ENCODE assay signal across 18 cellular contexts in the genomic region with DNA sequence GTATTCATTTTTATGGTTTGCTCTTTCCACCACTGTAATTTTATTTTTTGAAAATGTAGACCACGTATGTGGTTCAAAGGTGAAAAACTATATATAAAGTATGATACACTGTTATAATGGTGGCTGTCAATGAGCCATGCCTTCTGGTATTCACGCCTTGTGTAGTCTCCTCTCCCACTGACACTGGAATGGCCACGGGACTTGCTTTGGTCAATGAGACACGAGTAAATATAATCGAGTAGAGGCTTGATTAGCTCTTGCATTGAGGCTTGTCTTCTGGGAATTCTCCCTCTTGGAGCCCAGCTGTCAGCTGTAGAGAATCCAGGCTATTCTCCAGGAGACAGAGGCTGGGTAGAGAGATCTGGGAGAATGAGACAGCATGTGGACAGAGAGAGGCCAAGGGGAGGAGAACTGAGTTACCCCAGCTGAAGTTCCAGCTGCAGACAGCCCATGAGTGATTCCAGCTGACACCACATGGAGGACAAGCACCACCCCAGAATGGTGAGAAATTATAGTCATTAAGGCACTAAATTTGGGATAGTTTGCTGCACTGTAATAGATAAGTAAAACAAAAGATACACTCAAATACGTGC. TPM values are rescaled to one million over a fixed set of nuclear protein-coding genes. Genes with fewer than 3 reads are reported as not detected.
A peak's percentile ranks its signal among the peaks of the same experiment; 100 is the strongest.
DNase-seq lines count a peak whose midpoint lies in the region.
"Had no signal": no experiment of that assay in that cellular context is flagged by ENCODE, and none has a peak within 500 bp of the region (broad histone marks: within the 10 kb centered on the region; RNA-seq: fewer than 3 reads in every experiment).

No MANE protein-coding gene starts in this region.

- DNase-seq in DMS153 (lab: John Stamatoyannopoulos, UW) (peak; percentile 1), DMS153 treated with DMSO at 0.1 percent for 48 hours (lab: John Stamatoyannopoulos, UW; ENCODE audit: unreplicated experiment) (no peak), fibroblast of peridontal ligament (ENCODE audit: extremely low read depth) (peak; percentile 23), left kidney (ENCODE audit: low read depth, low spot score) (peak; percentile 18), AG20443 (ENCODE audit: low spot score) (no peak), SHP77 treated with DMSO at 0.1 percent for 48 hours (lab: John Stamatoyannopoulos, UW) (no peak)
- no peak for DNase-seq in activated CD4-positive, alpha-beta T cell treated with anti-CD3 and anti-CD28 coated beads for 1 hour
- DNase-seq: DMS 273 treated with DMSO at 0.1 percent for 48 hours; GM23248; NCI-H1417; NCI-H1930; NCI-H526; NK-92 treated with Interleukin-12 subunit alpha and Interleukin-12 subunit beta, amount 100 ng/mL, for 24 hours; PC-3; SK-N-SH had no signal

- no peaks in the 10 kb centered on the region for H3K36me3 ChIP-seq in skeletal muscle tissue (ENCODE audit: control insufficient read depth in 3 of 3, insufficient read depth in 3 of 3, low read length in 3 of 3)
- H3K36me3 ChIP-seq: BLaER1 treated with 17β-estradiol and CSF1 and Interleukin-3, amounts not matched to agents 10 nM and 100 nM had no signal

- H3K4me1 ChIP-seq in skeletal muscle tissue (ENCODE audit: control insufficient read depth in 3 of 3, insufficient read depth in 3 of 3, low read length in 3 of 3), result peaks cover 2 to 5% (median 2%) of the 10 kb centered on the region in 3 donors
- H3K4me1 ChIP-seq: BLaER1 treated with 17β-estradiol and CSF1 and Interleukin-3, amounts not matched to agents 10 nM and 100 nM had no signal

- H3K9me3 ChIP-seq in skeletal muscle tissue (ENCODE audit: control insufficient read depth in 3 of 3, low read length in 3 of 3), result no peaks in the 10 kb centered on the region
- H3K9me3 ChIP-seq: SK-N-SH had no signal

- H3K9ac ChIP-seq in skeletal muscle tissue (ENCODE audit: low read depth in 1 of 3, low read length in 3 of 3), result no peak overlapping the region
- H3K9ac ChIP-seq: BLaER1 treated with 17β-estradiol and CSF1 and Interleukin-3, amounts not matched to agents 10 nM and 100 nM; GM23248; SK-N-SH had no signal

- H3K27me3 ChIP-seq in skeletal muscle tissue (ENCODE audit: control insufficient read depth in 3 of 3, insufficient read depth in 3 of 3, low read length in 3 of 3), result no peaks in the 10 kb centered on the region
- H3K27me3 ChIP-seq: BLaER1 treated with 17β-estradiol and CSF1 and Interleukin-3, amounts not matched to agents 10 nM and 100 nM had no signal

- H3K27ac ChIP-seq in skeletal muscle tissue (ENCODE audit: low read depth, low read length), result peak overlapping the region; percentile 59
- H3K27ac ChIP-seq: 22Rv1; BLaER1 treated with 17β-estradiol and CSF1 and Interleukin-3, amounts not matched to agents 10 nM and 100 nM; GM23248 had no signal

- no peak overlapping the region for H3K4me3 ChIP-seq in skeletal muscle tissue (ENCODE audit: low read length in 3 of 3)
- H3K4me3 ChIP-seq: BLaER1 treated with 17β-estradiol and CSF1 and Interleukin-3, amounts not matched to agents 10 nM and 100 nM; GM23248 had no signal

RNA-seq across cellular contexts. Expression of a gene that starts 25.2 kb away (rescaled TPM):
- 29.2 TPM for total RNA-seq in skeletal muscle tissue

Comparison
In these comparisons a context has a peak if more than half of its experiments do, and no peak if none do; other contexts are left out.
1. DNase-seq: peak in DMS153 (single experiment), fibroblast of peridontal ligament (single experiment) and left kidney (single experiment); none in DMS153 treated with DMSO at 0.1 percent for 48 hours (single experiment), activated CD4-positive, alpha-beta T cell treated with anti-CD3 and anti-CD28 coated beads for 1 hour (single experiment), AG20443 (single experiment) and SHP77 treated with DMSO at 0.1 percent for 48 hours (single experiment).